In genomic region chr14:93787465-93788306, GRCh38 we compare ENCODE assay signal across 9 cellular contexts. TPM values are rescaled to one million over a fixed set of nuclear protein-coding genes. Genes with fewer than 3 reads are reported as not detected.
DNase-seq lines count a peak whose midpoint lies in the region; ATAC-seq and TF ChIP-seq lines count a peak whose summit lies in the region.
"Had no signal": no experiment of that assay in that cellular context is flagged by ENCODE, and none has a peak within 500 bp of the region (broad histone marks: within the 10 kb centered on the region; RNA-seq: fewer than 3 reads in every experiment).

No MANE protein-coding gene starts in this region.

- TF ChIP-seq CTCF in endothelial cell (IDR thresholded peaks at IDR 0.05; ENCODE audit: unreplicated experiment), result no peak
- TF ChIP-seq CTCF in tibial nerve (IDR thresholded peaks at IDR 0.05), result no peak

- H3K9me3 ChIP-seq in mucosa of rectum (ENCODE audit: control insufficient read depth in 2 of 2, low read length in 2 of 2), result no peaks in the 10 kb centered on the region
- no peaks in the 10 kb centered on the region for H3K9me3 ChIP-seq in tibial nerve

- no peaks in the 10 kb centered on the region for H3K36me3 ChIP-seq in mucosa of rectum (ENCODE audit: control insufficient read depth in 2 of 2, insufficient read depth in 2 of 2, low read length in 2 of 2)
- H3K36me3 ChIP-seq in tibial nerve, result no peaks in the 10 kb centered on the region

- no peak overlapping the region for H3K9ac ChIP-seq in mucosa of rectum (ENCODE audit: low read depth in 1 of 2, low read length in 2 of 2)

- TF ChIP-seq EP300 in tibial nerve (IDR thresholded peaks at IDR 0.05), result no peak

- no peaks in the 10 kb centered on the region for H3K9me3 Mint-ChIP-seq in endothelial cell (ENCODE audit: unreplicated experiment)

- ATAC-seq in SK-N-SH treated with all-trans-retinoic acid at 6 μM for 48 hours (peak; percentile 21; the same call in 1 of the 3 replicates), HG02610 (IDR thresholded peaks at IDR 0.05; ENCODE audit: unreplicated experiment) (no peak), GM21786 (IDR thresholded peaks at IDR 0.05; ENCODE audit: unreplicated experiment) (no peak), GM18870 (IDR thresholded peaks at IDR 0.05; ENCODE audit: unreplicated experiment) (no peak)

- no peak overlapping the region for H3K27ac Mint-ChIP-seq in endothelial cell (ENCODE audit: unreplicated experiment)

- H3K4me1 ChIP-seq in mucosa of rectum (ENCODE audit: control insufficient read depth in 2 of 2, insufficient read depth in 2 of 2, low read length in 2 of 2) (no peaks in the 10 kb centered on the region), tibial nerve (peaks cover 0 to 43% (median 9%) of the 10 kb centered on the region in 4 donors)

- peak overlapping the region; percentile 86 for H3K4me3 Mint-ChIP-seq in endothelial cell (ENCODE audit: unreplicated experiment)

- H3K36me3 Mint-ChIP-seq in endothelial cell (ENCODE audit: low read depth, unreplicated experiment), result peaks cover 4% of the 10 kb centered on the region

- H3K4me3 ChIP-seq in mucosa of rectum (ENCODE audit: low read length in 2 of 2) (peak overlapping the region; percentile 50 to 58), tibial nerve (peak overlapping the region; percentile 45 to 70 (median 60))

- WGBS in tibial nerve, 2 donors, result 10 to 11% methylated on average over 35 to 53 of the region's 54 CpGs

- peaks cover 15% of the 10 kb centered on the region for H3K27me3 Mint-ChIP-seq in endothelial cell (ENCODE audit: unreplicated experiment)

- no peak for TF ChIP-seq POLR2A in tibial nerve (IDR thresholded peaks at IDR 0.05)

- DNase-seq in endothelial cell (ENCODE audit: low spot score), result peak; percentile 22
- DNase-seq in tibial nerve (ENCODE audit: low spot score in 2 of 2), result no peak
- DNase-seq in dermis blood vessel endothelial cell, result no peak

- H3K27me3 ChIP-seq in mucosa of rectum (ENCODE audit: control insufficient read depth in 2 of 2, insufficient read depth in 2 of 2, low read length in 2 of 2), result peaks cover 0 to 14% of the 10 kb centered on the region in 2 donors
- H3K27me3 ChIP-seq in tibial nerve, result no peaks in the 10 kb centered on the region

- peak overlapping the region in 1 of 2 donors; percentile 60 for H3K27ac ChIP-seq in mucosa of rectum (ENCODE audit: low read depth in 2 of 2, low read length in 2 of 2)
- peak overlapping the region; percentile 71 to 92 (median 78) for H3K27ac ChIP-seq in tibial nerve

- H3K4me1 Mint-ChIP-seq in endothelial cell (ENCODE audit: unreplicated experiment), result peaks cover 9% of the 10 kb centered on the region

TF ChIP-seq in SK-N-SH treated with all-trans-retinoic acid at 6 μM for 48 hours, 23 proteins besides CTCF, POLR2A, EP300 and RAD21:
- TF ChIP-seq CREB5 (CRISPR knock-in tag; IDR thresholded peaks at IDR 0.05; ENCODE audit: low read depth) (no peak), ZNF565 (CRISPR knock-in tag; conservative IDR thresholded peaks at IDR 0.05; ENCODE audit: low read depth) (no peak), ESRRG (CRISPR knock-in tag; IDR thresholded peaks at IDR 0.05) (no peak), ZFP3 (CRISPR knock-in tag; IDR thresholded peaks at IDR 0.05) (no peak), RARB (CRISPR knock-in tag; IDR thresholded peaks at IDR 0.05) (no peak), TOX (CRISPR knock-in tag; IDR thresholded peaks at IDR 0.05; ENCODE audit: borderline replicate concordance) (no peak), ZNF8 (CRISPR knock-in tag; IDR thresholded peaks at IDR 0.05) (no peak), ZFP30 (CRISPR knock-in tag; IDR thresholded peaks at IDR 0.05) (no peak), OSR1 (CRISPR knock-in tag; IDR thresholded peaks at IDR 0.05) (no peak), POU6F1 (CRISPR knock-in tag; IDR thresholded peaks at IDR 0.05; ENCODE audit: borderline replicate concordance, low read depth) (no peak)

RNA-seq across cellular contexts. Expression of gene PRIMA1, which starts 0.6 kb away (rescaled TPM):
- total RNA-seq in endothelial cell (ENCODE audit: unreplicated experiment), result 0.08 TPM
- total RNA-seq in tibial nerve, result 10 to 100 TPM; 21.1 to 46.8 (median 35.3) TPM
- total RNA-seq in dermis blood vessel endothelial cell, result not detected in 2 replicates
- total RNA-seq: fibroblast of villous mesenchyme had no signal

Comparison
In these comparisons a context has a peak if more than half of its experiments do, and no peak if none do; other contexts are left out.
1. RNA of gene PRIMA1, which starts 0.6 kb away (total RNA-seq): 21.1 to 46.8 TPM in tibial nerve; 0.08 TPM in endothelial cell (single experiment) and not detected in dermis blood vessel endothelial cell; every median in the first group is over 10 times any median in the second.